In the genomic region with DNA sequence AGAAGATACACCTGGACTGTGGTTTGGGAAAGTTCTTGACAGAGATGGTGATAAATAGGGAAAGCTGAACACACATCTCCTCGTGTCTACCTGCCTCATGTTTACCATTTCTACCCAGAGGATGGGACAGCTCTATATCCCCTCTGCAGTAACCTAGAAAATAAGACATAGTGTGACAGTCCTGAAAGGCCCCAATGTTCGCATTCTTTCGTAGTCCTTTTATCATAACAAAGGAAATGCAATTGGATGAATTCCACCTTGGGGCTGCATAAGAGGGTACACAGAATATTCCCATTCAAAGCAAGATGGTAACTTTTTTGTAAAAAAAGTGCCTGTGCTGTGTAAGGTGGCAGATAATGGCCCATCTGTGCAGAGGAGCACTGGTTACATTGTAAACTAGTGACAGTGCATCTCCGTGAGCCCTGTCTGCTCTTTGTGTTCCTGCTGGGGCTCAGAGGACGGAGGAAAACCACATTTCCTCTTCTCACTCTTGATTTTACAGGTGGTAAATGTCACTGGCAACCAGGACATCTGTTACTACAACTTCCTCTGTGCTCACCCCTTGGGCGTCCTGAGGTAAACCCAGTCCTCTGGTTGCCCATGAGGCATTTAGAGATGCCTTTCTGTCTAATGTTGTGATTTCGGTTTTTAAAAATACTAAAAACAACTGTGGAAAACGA, we compare ENCODE assay signal across 8 cellular contexts.
DNase-seq lines count a peak whose midpoint lies in the region; ATAC-seq lines count a peak whose summit lies in the region.

No MANE protein-coding gene starts in this region.

- no peak overlapping the region for H3K4me3 ChIP-seq in H7 (ENCODE audit: insufficient read depth, low read depth, low read length)

- H3K27me3 ChIP-seq in H7 (ENCODE audit: control insufficient read depth, insufficient read depth, low read length): no peaks in the 10 kb centered on the region

- ATAC-seq in GM18909 (IDR thresholded peaks at IDR 0.05; ENCODE audit: poor library complexity, unreplicated experiment) (peak; percentile 99), HG02943 (IDR thresholded peaks at IDR 0.05; ENCODE audit: low read depth, unreplicated experiment) (peak; percentile 98), left colon (peak; percentile 13)

- DNase-seq in SKM-1 treated with dmso at 0.1 percent for 144 hours (lab: John Stamatoyannopoulos, UW; ENCODE audit: unreplicated experiment): peak; percentile 58
- DNase-seq in left colon: no peak
- DNase-seq in NCI-H2227 (lab: John Stamatoyannopoulos, UW; ENCODE audit: unreplicated experiment): no peak
- no peak for DNase-seq in kidney glomerular epithelial cell (lab: John Stamatoyannopoulos, UW)
- no peak for DNase-seq in H7
- no peak for DNase-seq in DMS 273 (lab: John Stamatoyannopoulos, UW; ENCODE audit: unreplicated experiment)

- no peaks in the 10 kb centered on the region for H3K36me3 ChIP-seq in H7 (replicated peaks; ENCODE audit: control insufficient read depth, insufficient read depth, low read length)

- intact Hi-C loops in left colon (cut with DNase I, micrococcal nuclease): no loop called here

Comparison
In these comparisons a context has a peak if more than half of its experiments do, and no peak if none do; other contexts are left out.
1. ATAC-seq: peak in every context shown above with its lines; median percentile 99 in GM18909; 98 in HG02943; 13 in left colon.